17 cellular contexts compared by ENCODE assay signal in genomic region chr14:32426596-32427408, GRCh38.
A peak's percentile ranks its signal among the peaks of the same experiment; 100 is the strongest.
DNase-seq lines count a peak whose midpoint lies in the region; ATAC-seq and TF ChIP-seq lines count a peak whose summit lies in the region.
"Had no signal": no experiment of that assay in that cellular context is flagged by ENCODE, and none has a peak within 500 bp of the region (broad histone marks: within the 10 kb centered on the region; RNA-seq: fewer than 3 reads in every experiment).

No MANE protein-coding gene starts in this region.

- no peak for TF ChIP-seq EP300 in gastroesophageal sphincter (IDR thresholded peaks at IDR 0.05)

- ATAC-seq in gastroesophageal sphincter: no peak
- no peak for ATAC-seq in GM21447 (IDR thresholded peaks at IDR 0.05; ENCODE audit: unreplicated experiment)
- no peak for ATAC-seq in HG03571 (IDR thresholded peaks at IDR 0.05; ENCODE audit: unreplicated experiment)
- ATAC-seq in stimulated activated memory B cell treated with anti-CD40 and anti-IgM and Interleukin-4, amounts not matched to agents 10 μg/mL and 1 μg/mL and 100 μg/mL, for 72 hours: no peak
- ATAC-seq: activated CD8-positive, alpha-beta memory T cell treated with anti-CD3 and anti-CD28 coated beads, Interleukin-2, amount 10 ng/mL, durations not matched to agents 7 days and 5 days; natural killer cell; stimulated activated naive CD8-positive, alpha-beta T cell treated with anti-CD3 and anti-CD28 coated beads, Interleukin-15, Interleukin-2, amounts not matched to agents 100 U/mL and 50 U/mL, for 24 hours had no signal

- no peaks in the 10 kb centered on the region for H3K36me3 ChIP-seq in HEK293 (ENCODE audit: control insufficient read depth in 2 of 2, insufficient read depth in 1 of 2, low read length in 2 of 2)
- H3K36me3 ChIP-seq in gastroesophageal sphincter: no peaks in the 10 kb centered on the region
- no peaks in the 10 kb centered on the region for H3K36me3 ChIP-seq in osteoblast (ENCODE audit: insufficient read depth, low read length)
- H3K36me3 ChIP-seq: brain microvascular endothelial cell had no signal

- H3K4me3 ChIP-seq in HEK293 (ENCODE audit: low read depth, low read length) (no peak overlapping the region), gastroesophageal sphincter (no peak overlapping the region), osteoblast (ENCODE audit: insufficient read depth, low read length) (no peak overlapping the region)

- H3K27me3 ChIP-seq in gastroesophageal sphincter (no peaks in the 10 kb centered on the region), osteoblast (ENCODE audit: insufficient read depth, low read length) (no peaks in the 10 kb centered on the region)
- H3K27me3 ChIP-seq: brain microvascular endothelial cell had no signal

- POLR2A ChIA-PET in HEK293 (lab: Yijun Ruan, JAX): no interaction called here

- no peaks in the 10 kb centered on the region for H3K4me1 Mint-ChIP-seq in stimulated activated memory B cell treated with anti-CD40 and anti-IgM and Interleukin-4, amounts not matched to agents 10 μg/mL and 1 μg/mL and 100 μg/mL, for 72 hours
- H3K4me1 Mint-ChIP-seq: natural killer cell had no signal

- H4K20me1 ChIP-seq in osteoblast (ENCODE audit: insufficient read depth, low read length): no peaks in the 10 kb centered on the region

- no peak overlapping the region for H3K4me3 Mint-ChIP-seq in stimulated activated memory B cell treated with anti-CD40 and anti-IgM and Interleukin-4, amounts not matched to agents 10 μg/mL and 1 μg/mL and 100 μg/mL, for 72 hours
- H3K4me3 Mint-ChIP-seq: activated CD8-positive, alpha-beta memory T cell treated with anti-CD3 and anti-CD28 coated beads, Interleukin-2, amount 10 ng/mL, durations not matched to agents 7 days and 5 days; natural killer cell had no signal

- no peak for TF ChIP-seq POLR2A in gastroesophageal sphincter (IDR thresholded peaks at IDR 0.05)

- peak overlapping the region; percentile 57 for H2AFZ ChIP-seq in osteoblast (ENCODE audit: low read length)

- no peak overlapping the region for H3K4me2 ChIP-seq in osteoblast (ENCODE audit: insufficient read depth, low read length)

- H3K4me1 ChIP-seq in HEK293 (ENCODE audit: control insufficient read depth, insufficient read depth, low read length) (peaks cover 23% of the 10 kb centered on the region), gastroesophageal sphincter (peaks cover 0 to 48% (median 0%) of the 10 kb centered on the region in 3 donors), osteoblast (ENCODE audit: insufficient read depth, low read length) (peaks cover 6% of the 10 kb centered on the region)

- peaks cover 2% of the 10 kb centered on the region for H3K9me3 Mint-ChIP-seq in stimulated activated memory B cell treated with anti-CD40 and anti-IgM and Interleukin-4, amounts not matched to agents 10 μg/mL and 1 μg/mL and 100 μg/mL, for 72 hours

- H3K79me2 ChIP-seq in osteoblast (ENCODE audit: insufficient read depth, low read length): no peaks in the 10 kb centered on the region

- no peaks in the 10 kb centered on the region for H3K36me3 Mint-ChIP-seq in stimulated activated memory B cell treated with anti-CD40 and anti-IgM and Interleukin-4, amounts not matched to agents 10 μg/mL and 1 μg/mL and 100 μg/mL, for 72 hours
- H3K36me3 Mint-ChIP-seq: activated CD8-positive, alpha-beta memory T cell treated with anti-CD3 and anti-CD28 coated beads, Interleukin-2, amount 10 ng/mL, durations not matched to agents 7 days and 5 days; natural killer cell had no signal

- TF ChIP-seq CTCF in HEK293 (tag by site-specific recombination; IDR thresholded peaks at IDR 0.05) (no peak), gastroesophageal sphincter (IDR thresholded peaks at IDR 0.05) (no peak), osteoblast (IDR thresholded peaks at IDR 0.05; ENCODE audit: extremely low read depth, low read depth, low read length) (no peak)

- WGBS in gastroesophageal sphincter (ENCODE audit: low coverage in 1 of 2), 2 donors: 63 to 74% methylated on average over 5 to 8 of the region's 8 CpGs

- H3K9me3 ChIP-seq in HEK293 (ENCODE audit: control insufficient read depth, insufficient read depth, low read depth, low read length) (no peaks in the 10 kb centered on the region), gastroesophageal sphincter (peaks cover 0 to 7% (median 0%) of the 10 kb centered on the region in 3 donors), osteoblast (ENCODE audit: low read depth, low read length) (no peaks in the 10 kb centered on the region)

- H3K27ac Mint-ChIP-seq in stimulated activated memory B cell treated with anti-CD40 and anti-IgM and Interleukin-4, amounts not matched to agents 10 μg/mL and 1 μg/mL and 100 μg/mL, for 72 hours: no peak overlapping the region
- H3K27ac Mint-ChIP-seq: activated CD8-positive, alpha-beta memory T cell treated with anti-CD3 and anti-CD28 coated beads, Interleukin-2, amount 10 ng/mL, durations not matched to agents 7 days and 5 days; natural killer cell had no signal

- no peaks in the 10 kb centered on the region for H3K27me3 Mint-ChIP-seq in stimulated activated memory B cell treated with anti-CD40 and anti-IgM and Interleukin-4, amounts not matched to agents 10 μg/mL and 1 μg/mL and 100 μg/mL, for 72 hours
- H3K27me3 Mint-ChIP-seq: activated CD8-positive, alpha-beta memory T cell treated with anti-CD3 and anti-CD28 coated beads, Interleukin-2, amount 10 ng/mL, durations not matched to agents 7 days and 5 days had no signal

- CTCF ChIA-PET in HEK293 (lab: Yijun Ruan, JAX): no interaction called here

- DNase-seq in NCI-H82 treated with DMSO at 0.1 percent for 48 hours (lab: John Stamatoyannopoulos, UW; ENCODE audit: unreplicated experiment) (peak; percentile 74), osteoblast (ENCODE audit: insufficient read length, low spot score, missing footprints) (no peak), middle frontal gyrus (ENCODE audit: extremely low spot score, low spot score) (no peak)
- DNase-seq: activated CD8-positive, alpha-beta memory T cell treated with anti-CD3 and anti-CD28 coated beads, Interleukin-2, amount 10 ng/mL, durations not matched to agents 7 days and 5 days; brain microvascular endothelial cell; C1 segment of cervical spinal cord; EL; IMR-90; natural killer cell; NCI-H1105; NK-92 treated with Interleukin-12 subunit alpha and Interleukin-12 subunit beta, amount 100 ng/mL, for 24 hours; stimulated activated naive CD8-positive, alpha-beta T cell treated with anti-CD3 and anti-CD28 coated beads, Interleukin-15, Interleukin-2, amounts not matched to agents 100 U/mL and 50 U/mL, for 24 hours had no signal

- H3K27ac ChIP-seq in HEK293 (ENCODE audit: extremely low read depth, low read depth, low read length) (peak overlapping the region; percentile 17; the same call in 1 of the 2 replicates), gastroesophageal sphincter (peak overlapping the region; percentile 59 to 84 (median 76)), osteoblast (ENCODE audit: low read depth, low read length) (no peak overlapping the region)
- H3K27ac ChIP-seq: brain microvascular endothelial cell had no signal

TF ChIP-seq in HEK293, 187 proteins besides CTCF, POLR2A, EP300 and RAD21 (continues in another document):
- TF ChIP-seq GLIS1 (tag by site-specific recombination; IDR thresholded peaks at IDR 0.05) (peak; percentile 67), SCRT2 (tag by site-specific recombination; IDR thresholded peaks at IDR 0.05) (peak; percentile 78), ZBTB20 (tag by site-specific recombination; IDR thresholded peaks at IDR 0.05) (peak; percentile 63), BCL6B (tag by site-specific recombination; IDR thresholded peaks at IDR 0.05) (no peak), KLF1 (tag by site-specific recombination; IDR thresholded peaks at IDR 0.05) (no peak), ZNF629 (tag by site-specific recombination; IDR thresholded peaks at IDR 0.05) (peak; percentile 51; the same call in 1 of the 2 replicates), ZNF146 (tag by site-specific recombination; IDR thresholded peaks at IDR 0.05) (no peak), ZNF639 (tag by site-specific recombination; IDR thresholded peaks at IDR 0.05) (no peak), HOXD13 (CRISPR knock-in tag; IDR thresholded peaks at IDR 0.05; ENCODE audit: borderline replicate concordance) (no peak), OSR2 (tag by site-specific recombination; IDR thresholded peaks at IDR 0.05) (peak; percentile 98), ZNF18 (tag by site-specific recombination; IDR thresholded peaks at IDR 0.05) (peak; percentile 39; the same call in 1 of the 2 replicates)
